9 cellular contexts compared by ENCODE assay signal in genomic region chr19:7605490-7606222, GRCh38. TPM values are rescaled to one million over a fixed set of nuclear protein-coding genes. Genes with fewer than 3 reads are reported as not detected.
DNase-seq lines count a peak whose midpoint lies in the region; ATAC-seq, FAIRE-seq and TF ChIP-seq lines count a peak whose summit lies in the region.
"Had no signal": no experiment of that assay in that cellular context is flagged by ENCODE, and none has a peak within 500 bp of the region (broad histone marks: within the 10 kb centered on the region; RNA-seq: fewer than 3 reads in every experiment).

No MANE protein-coding gene starts in this region.

- H3K9ac ChIP-seq in GM12878 (ENCODE audit: control insufficient read depth, insufficient read depth, low read length) = no peak overlapping the region

- FAIRE-seq in GM12878 (lab: Jason Lieb, UNC) = peak; percentile 76
- no peak for FAIRE-seq in small intestine (lab: Jason Lieb, UNC)

- RAD21 ChIA-PET in GM12878 (lab: Charles Lee; ENCODE audit: unreplicated experiment) = interaction anchor here (0.5 to 1.0 kb wide), 3 partner anchors 23 to 37 kb away, joined by 3 to 5 read pairs (median 4); partner anchors contain the start of gene PET100

- H3K36me3 ChIP-seq in GM12878 (ENCODE audit: control insufficient read depth in 2 of 2, insufficient read depth in 2 of 2, low read length in 1 of 2) = no peaks in the 10 kb centered on the region
- H3K36me3 ChIP-seq in small intestine (ENCODE audit: control insufficient read depth in 2 of 2, insufficient read depth in 2 of 2, low read length in 2 of 2) = peaks cover 0 to 10% of the 10 kb centered on the region in 2 donors

- no peak overlapping the region for H3K4me2 ChIP-seq in GM12878 (ENCODE audit: control insufficient read depth, insufficient read depth)

- POLR2A ChIA-PET in GM12878 (lab: Charles Lee) = interaction anchor here (0.5 to 1.3 kb wide), 3 partner anchors 9 to 468 kb away, joined by 3 to 4 read pairs (median 3); no protein-coding TSS in a partner anchor

- in situ Hi-C loops in GM12878 (cut with MboI) = no loop called here

- H2AFZ ChIP-seq in GM12878 (ENCODE audit: control insufficient read depth, low read depth, low read length) = no peak overlapping the region; the same call in 1 of the 2 replicates

- CTCF ChIA-PET in GM12878 (lab: Yijun Ruan, JAX) = interaction anchor here (0.6 to 1.1 kb wide), 2 partner anchors 14 to 632 kb away, joined by 3 to 4 read pairs; no protein-coding TSS in a partner anchor

- peak; percentile 41 to 43 for ATAC-seq in activated CD4-positive, CD25-positive, alpha-beta regulatory T cell treated with anti-CD3 and anti-CD28 coated beads, Interleukin-2, amount 50 U/mL, for 24 hours
- ATAC-seq in GM12878 = peak; percentile 77
- ATAC-seq in sciatic nerve = no peak

- 50% methylated on average over 12 of the region's 14 CpGs for WGBS in GM12878 (ENCODE audit: insufficient coverage, insufficient replicate concordance, low lambda C conversion rate, missing lambda C conversion rate)
- WGBS in small intestine, 3 donors = 74 to 78% (median 74%) methylated on average over 14 of the region's 14 CpGs

- H3K4me3 ChIP-seq in GM12878 (no peak overlapping the region), small intestine (ENCODE audit: low read depth in 1 of 2, low read length in 2 of 2) (no peak overlapping the region)

- no peak for DNase-seq in activated CD4-positive, CD25-positive, alpha-beta regulatory T cell (lab: John Stamatoyannopoulos, UW)
- DNase-seq in NCI-H82 treated with DMSO at 0.1 percent for 48 hours (lab: John Stamatoyannopoulos, UW; ENCODE audit: unreplicated experiment) = peak; percentile 3
- DNase-seq in GM12878 (ENCODE audit: low read depth, low spot score) = peak; percentile 9
- peak; percentile 54 for DNase-seq in small intestine
- DNase-seq in amniotic stem cell (lab: John Stamatoyannopoulos, UW) = no peak
- DNase-seq in sciatic nerve (ENCODE audit: low spot score) = no peak
- no peak for DNase-seq in NCI-H1694 treated with DMSO at 0.1 percent for 48 hours (lab: John Stamatoyannopoulos, UW)

- no peak for TF ChIP-seq EP300 in GM12878 (IDR thresholded peaks at IDR 0.05; ENCODE audit: borderline replicate concordance in 1 of 2, control insufficient read depth in 1 of 2, low read depth in 2 of 2, low read length in 2 of 2)

- TF ChIP-seq POLR2A in GM12878 (IDR thresholded peaks at IDR 0.05; ENCODE audit: low read depth, low read length) = no peak

- intact Hi-C loops in GM12878 (cut with micrococcal nuclease; ENCODE audit: unreplicated experiment) (no loop called here), sciatic nerve (cut with DNase I) (no loop called here)

- TF ChIP-seq CTCF in GM12878 (IDR thresholded peaks at IDR 0.05 in 2 of 3, conservative IDR thresholded peaks at IDR 0.05 in 1 of 3; ENCODE audit: control insufficient read depth in 2 of 3, extremely low read depth in 1 of 3, insufficient read depth in 1 of 3, low read depth in 3 of 3, low read length in 3 of 3) = no peak

- TF ChIP-seq RAD21 in GM12878 (IDR thresholded peaks at IDR 0.05; ENCODE audit: insufficient read depth, low read depth, low read length) = no peak

- H3K27ac ChIP-seq in GM12878 (ENCODE audit: control insufficient read depth, insufficient read depth) (no peak overlapping the region), small intestine (ENCODE audit: low read depth in 1 of 2, low read length in 1 of 2) (no peak overlapping the region)
- H3K27ac ChIP-seq: C4-2B had no signal

- SMC1A ChIA-PET in GM12878 (lab: Charles Lee; ENCODE audit: uncharacterized antibody, unreplicated experiment) = interaction anchor here (0.8 to 1.1 kb wide), 2 partner anchors 9 to 38 kb away, joined by 3 read pairs; no protein-coding TSS in a partner anchor

- no TSS peak for BruUV-seq in GM12878 (replicated peaks; lab: Mats Ljungman, UMichigan)

- H3K9me3 ChIP-seq in GM12878 (replicated peaks; ENCODE audit: control insufficient read depth, insufficient read depth, low read length) (no peaks in the 10 kb centered on the region), small intestine (ENCODE audit: control insufficient read depth, low read depth) (no peaks in the 10 kb centered on the region)

- no peaks in the 10 kb centered on the region for H3K4me1 ChIP-seq in GM12878 (ENCODE audit: control insufficient read depth, insufficient read depth, low read length)
- H3K4me1 ChIP-seq in small intestine (ENCODE audit: control insufficient read depth in 2 of 2, insufficient read depth in 1 of 2, low read depth in 1 of 2, low read length in 1 of 2) = no peaks in the 10 kb centered on the region

- H3K27me3 ChIP-seq in GM12878 (replicated peaks in 1 of 2; ENCODE audit: control insufficient read depth in 2 of 2, insufficient read depth in 2 of 2, low read length in 1 of 2) (no peaks in the 10 kb centered on the region), small intestine (ENCODE audit: control insufficient read depth in 2 of 2, insufficient read depth in 2 of 2, low read length in 2 of 2) (no peaks in the 10 kb centered on the region)

- no peaks in the 10 kb centered on the region for H3K79me2 ChIP-seq in GM12878 (ENCODE audit: control insufficient read depth, insufficient read depth, low read length)

- H4K20me1 ChIP-seq in GM12878 (ENCODE audit: control insufficient read depth, insufficient read depth) = no peaks in the 10 kb centered on the region

RNA-seq across cellular contexts. Expression of gene CAMSAP3, which starts 10.0 kb away (rescaled TPM):
- 3.7 and 5.0 TPM in 2 replicates for total RNA-seq in GM12878 (2013; cell fraction: nucleolus; rRNA removed)
- total RNA-seq in GM12878 (2014; rRNA removed) (1.1 and 1.9 TPM in 2 replicates), GM12878 (2014; rRNA removed; fragmentation: Illumina TruSeq; extraction: Trizol) (0.64 and 0.72 TPM in 2 replicates), GM12878 (2021) (5.6 and 6.3 TPM in 2 replicates), sciatic nerve (not detected)
- polyA plus RNA-seq in GM12878 (2011; ENCODE audit: low read depth) = 0.30 TPM
- polyA plus RNA-seq in GM12878 (2011; rRNA removed) (0.23 and 0.72 TPM in 2 replicates), GM12878 (2014; fragmentation: Illumina TruSeq; extraction: Trizol) (0.75 and 3.3 TPM in 2 replicates), GM12878 (2014; fragmentation: Nextera tagmentation; extraction: Ambion mirVana) (under 1 TPM; 0.03 to 0.22 TPM), GM12878 (2014; rRNA removed) (1.9 and 3.9 TPM in 2 replicates), GM12878 (2016; fragmentation: Nextera tagmentation; extraction: Ambion mirVana) (under 1 TPM; 0.37 to 0.47 TPM), small intestine (10 to 100 TPM; 32.4 to 87.4 (median 71.3) TPM)
- 0.73 and 0.85 TPM in 2 replicates for polyA plus RNA-seq in GM12878 (2011; cell fraction: cytosol; rRNA removed)
- polyA plus RNA-seq in GM12878 (2011; cell fraction: nucleus; rRNA removed) = 6.8 and 8.1 TPM in 2 replicates
- 1.9 and 2.6 TPM in 2 replicates for polyA plus RNA-seq in GM12878 (2012)
- polyA minus RNA-seq in GM12878 (2011; rRNA and poly(A)+ RNA removed) = 0.37 and 1.1 TPM in 2 replicates
- polyA minus RNA-seq in GM12878 (2011; cell fraction: cytosol; rRNA and poly(A)+ RNA removed) = 1.6 and 2.1 TPM in 2 replicates
- polyA minus RNA-seq in GM12878 (2011; cell fraction: nucleus; rRNA and poly(A)+ RNA removed) = 1.1 and 2.1 TPM in 2 replicates

RNA-seq across cellular contexts. Expression of gene XAB2, which starts 23.7 kb away (rescaled TPM):
- 33.5 and 37.0 TPM in 2 replicates for total RNA-seq in GM12878 (2013; cell fraction: nucleolus; rRNA removed)
- total RNA-seq in GM12878 (2014; rRNA removed) (29.6 and 41.5 TPM in 2 replicates), GM12878 (2014; rRNA removed; fragmentation: Illumina TruSeq; extraction: Trizol) (13.5 and 15.3 TPM in 2 replicates), GM12878 (2021) (42.9 and 45.1 TPM in 2 replicates), sciatic nerve (34.0 TPM)
- 14.8 TPM for polyA plus RNA-seq in GM12878 (2011; ENCODE audit: low read depth)
- polyA plus RNA-seq in GM12878 (2011; rRNA removed) (9.3 and 28.5 TPM in 2 replicates), GM12878 (2014; fragmentation: Illumina TruSeq; extraction: Trizol) (2.3 and 11.3 TPM in 2 replicates), GM12878 (2014; fragmentation: Nextera tagmentation; extraction: Ambion mirVana) (under 1 TPM; 0.34 to 0.66 TPM), GM12878 (2014; rRNA removed) (38.1 and 43.5 TPM in 2 replicates), GM12878 (2016; fragmentation: Nextera tagmentation; extraction: Ambion mirVana) (10 to 100 TPM; 17.3 to 20.4 TPM), small intestine (10 to 100 TPM; 24.3 to 31.8 (median 29.2) TPM)
- 38.1 and 53.8 TPM in 2 replicates for polyA plus RNA-seq in GM12878 (2011; cell fraction: cytosol; rRNA removed)
- polyA plus RNA-seq in GM12878 (2011; cell fraction: nucleus; rRNA removed) = 131 and 151 TPM in 2 replicates
- polyA plus RNA-seq in GM12878 (2012) = 39.2 and 44.4 TPM in 2 replicates
- 46.3 and 67.8 TPM in 2 replicates for polyA minus RNA-seq in GM12878 (2011; rRNA and poly(A)+ RNA removed)
- 31.8 and 32.5 TPM in 2 replicates for polyA minus RNA-seq in GM12878 (2011; cell fraction: cytosol; rRNA and poly(A)+ RNA removed)
- polyA minus RNA-seq in GM12878 (2011; cell fraction: nucleus; rRNA and poly(A)+ RNA removed) = 25.0 and 39.0 TPM in 2 replicates

RNA-seq across cellular contexts. Expression of gene PET100, which starts 23.9 kb away (rescaled TPM):
- 5.1 and 12.9 TPM in 2 replicates for total RNA-seq in GM12878 (2013; cell fraction: nucleolus; rRNA removed)
- total RNA-seq in GM12878 (2014; rRNA removed) (47.0 and 60.8 TPM in 2 replicates), GM12878 (2014; rRNA removed; fragmentation: Illumina TruSeq; extraction: Trizol) (90.7 and 92.9 TPM in 2 replicates), GM12878 (2021) (156 and 159 TPM in 2 replicates), sciatic nerve (95.1 TPM)
- polyA plus RNA-seq in GM12878 (2011; ENCODE audit: low read depth) = 19.6 TPM
- polyA plus RNA-seq in GM12878 (2011; rRNA removed) (73.8 and 108 TPM in 2 replicates), GM12878 (2014; fragmentation: Illumina TruSeq; extraction: Trizol) (47.3 and 85.6 TPM in 2 replicates), GM12878 (2014; fragmentation: Nextera tagmentation; extraction: Ambion mirVana) (100 to 1,000 TPM; 353 to 462 TPM), GM12878 (2014; rRNA removed) (66.0 and 79.5 TPM in 2 replicates), GM12878 (2016; fragmentation: Nextera tagmentation; extraction: Ambion mirVana) (100 to 1,000 TPM; 332 to 386 TPM), small intestine (100 to 1,000 TPM in 2 of 3 donors, 10 to 100 TPM in 1; 87.5 to 149 (median 121) TPM)
- 20.6 and 26.3 TPM in 2 replicates for polyA plus RNA-seq in GM12878 (2011; cell fraction: cytosol; rRNA removed)
- polyA plus RNA-seq in GM12878 (2011; cell fraction: nucleus; rRNA removed) = 19.2 and 38.5 TPM in 2 replicates
- polyA plus RNA-seq in GM12878 (2012) = 82.4 and 139 TPM in 2 replicates
- polyA minus RNA-seq in GM12878 (2011; rRNA and poly(A)+ RNA removed) = 3.7 and 9.2 TPM in 2 replicates
- 2.5 and 12.3 TPM in 2 replicates for polyA minus RNA-seq in GM12878 (2011; cell fraction: cytosol; rRNA and poly(A)+ RNA removed)
- polyA minus RNA-seq in GM12878 (2011; cell fraction: nucleus; rRNA and poly(A)+ RNA removed) = 3.7 and 8.1 TPM in 2 replicates

RNA-seq across cellular contexts. Expression of gene PCP2, which starts 27.9 kb away (rescaled TPM):
- not detected in 2 replicates for total RNA-seq in GM12878 (2013; cell fraction: nucleolus; rRNA removed)
- total RNA-seq in GM12878 (2014; rRNA removed) (not detected in 2 replicates), GM12878 (2014; rRNA removed; fragmentation: Illumina TruSeq; extraction: Trizol) (0.31 TPM in 1 of 2 replicates, not detected in the other), GM12878 (2021) (0.27 and 0.62 TPM in 2 replicates), sciatic nerve (not detected)
- polyA plus RNA-seq in GM12878 (2011; ENCODE audit: low read depth) = not detected
- polyA plus RNA-seq in GM12878 (2011; rRNA removed) (0.19 TPM in 1 of 2 replicates, not detected in the other), GM12878 (2014; fragmentation: Illumina TruSeq; extraction: Trizol) (0.10 TPM in 1 of 2 replicates, not detected in the other), GM12878 (2014; fragmentation: Nextera tagmentation; extraction: Ambion mirVana) (not detected), GM12878 (2014; rRNA removed) (0.15 and 0.31 TPM in 2 replicates), GM12878 (2016; fragmentation: Nextera tagmentation; extraction: Ambion mirVana) (not detected), small intestine (1 to 10 TPM in 2 of 3 donors, under 1 TPM in 1; 0.63 to 7.3 (median 2.9) TPM)
- polyA plus RNA-seq in GM12878 (2011; cell fraction: cytosol; rRNA removed) = 0.22 and 0.59 TPM in 2 replicates
- 2.7 and 3.9 TPM in 2 replicates for polyA plus RNA-seq in GM12878 (2011; cell fraction: nucleus; rRNA removed)
- 2.7 and 4.4 TPM in 2 replicates for polyA plus RNA-seq in GM12878 (2012)
- polyA minus RNA-seq in GM12878 (2011; rRNA and poly(A)+ RNA removed) = not detected in 2 replicates
- not detected in 2 replicates for polyA minus RNA-seq in GM12878 (2011; cell fraction: cytosol; rRNA and poly(A)+ RNA removed)
- not detected in 2 replicates for polyA minus RNA-seq in GM12878 (2011; cell fraction: nucleus; rRNA and poly(A)+ RNA removed)

RNA-seq across cellular contexts. Expression of gene STXBP2, which starts 31.3 kb away (rescaled TPM):
- total RNA-seq in GM12878 (2013; cell fraction: nucleolus; rRNA removed) = 72.6 and 93.2 TPM in 2 replicates
- total RNA-seq in GM12878 (2014; rRNA removed) = 38.9 and 48.5 TPM in 2 replicates
- 27.2 and 27.4 TPM in 2 replicates for total RNA-seq in GM12878 (2014; rRNA removed; fragmentation: Illumina TruSeq; extraction: Trizol)
- total RNA-seq in GM12878 (2021) = 106 and 111 TPM in 2 replicates
- polyA plus RNA-seq in GM12878 (2011; ENCODE audit: low read depth) = 75.4 TPM
- polyA plus RNA-seq in GM12878 (2011; rRNA removed) = 52.5 and 74.3 TPM in 2 replicates
- 67.0 and 97.4 TPM in 2 replicates for polyA plus RNA-seq in GM12878 (2011; cell fraction: cytosol; rRNA removed)
- polyA plus RNA-seq in GM12878 (2011; cell fraction: nucleus; rRNA removed) = 391 and 432 TPM in 2 replicates
- polyA plus RNA-seq in GM12878 (2012) = 121 and 140 TPM in 2 replicates
- polyA plus RNA-seq in GM12878 (2014; fragmentation: Illumina TruSeq; extraction: Trizol) = 23.3 and 43.9 TPM in 2 replicates
- polyA plus RNA-seq in GM12878 (2014; fragmentation: Nextera tagmentation; extraction: Ambion mirVana) = 10 to 100 TPM in 1 of 2 experiments, 1 to 10 TPM in 1; 2.6 to 11.9 TPM
- 103 and 119 TPM in 2 replicates for polyA plus RNA-seq in GM12878 (2014; rRNA removed)
- 10 to 100 TPM; 95.3 to 96.5 TPM for polyA plus RNA-seq in GM12878 (2016; fragmentation: Nextera tagmentation; extraction: Ambion mirVana)
- 265 and 650 TPM in 2 replicates for polyA minus RNA-seq in GM12878 (2011; rRNA and poly(A)+ RNA removed)
- polyA minus RNA-seq in GM12878 (2011; cell fraction: cytosol; rRNA and poly(A)+ RNA removed) = 52.2 and 53.7 TPM in 2 replicates
- 109 and 189 TPM in 2 replicates for polyA minus RNA-seq in GM12878 (2011; cell fraction: nucleus; rRNA and poly(A)+ RNA removed)
- polyA plus RNA-seq in small intestine = 100 to 1,000 TPM in 2 of 3 donors, 10 to 100 TPM in 1; 95.2 to 271 (median 200) TPM
- 30.1 TPM for total RNA-seq in sciatic nerve

Comparison
In these comparisons a context has a peak if more than half of its experiments do, and no peak if none do; other contexts are left out.
1. DNase-seq: peak in NCI-H82 treated with DMSO at 0.1 percent for 48 hours (single experiment), GM12878 (single experiment) and small intestine (single experiment); none in activated CD4-positive, CD25-positive, alpha-beta regulatory T cell (0 of 4), amniotic stem cell (single experiment), sciatic nerve (single experiment) and NCI-H1694 treated with DMSO at 0.1 percent for 48 hours (single experiment).